In genomic region chr3:124779751-124780191, GRCh38 we compare ENCODE assay signal across 14 cellular contexts. TPM values are rescaled to one million over a fixed set of nuclear protein-coding genes. Genes with fewer than 3 reads are reported as not detected.
A peak's percentile ranks its signal among the peaks of the same experiment; 100 is the strongest.
DNase-seq lines count a peak whose midpoint lies in the region; ATAC-seq, FAIRE-seq and TF ChIP-seq lines count a peak whose summit lies in the region.
"Had no signal": no experiment of that assay in that cellular context is flagged by ENCODE, and none has a peak within 500 bp of the region (broad histone marks: within the 10 kb centered on the region; RNA-seq: fewer than 3 reads in every experiment).

No MANE protein-coding gene starts in this region.

- H3K4me1 ChIP-seq in lung (ENCODE audit: control insufficient read depth in 2 of 2, insufficient read depth in 2 of 2, low read length in 2 of 2), result peaks cover 23 to 24% of the 10 kb centered on the region in 2 donors
- H3K4me1 ChIP-seq in small intestine (ENCODE audit: control insufficient read depth in 2 of 2, insufficient read depth in 1 of 2, low read depth in 1 of 2, low read length in 1 of 2), result peaks cover 0 to 5% of the 10 kb centered on the region in 2 donors

- 87 to 90% methylated on average over 6 to 9 of the region's 9 CpGs for WGBS in lung, 2 donors
- 79 to 93% (median 85%) methylated on average over 9 of the region's 9 CpGs for WGBS in small intestine, 3 donors

- TF ChIP-seq CTCF in coronary artery (IDR thresholded peaks at IDR 0.05) (no peak), lung (IDR thresholded peaks at IDR 0.05; ENCODE audit: control extremely low read depth, extremely low read depth) (no peak)

- no peak for TF ChIP-seq POLR2A in H54 (IDR thresholded peaks at IDR 0.05; ENCODE audit: low read depth, low read length)

- no peak for ATAC-seq in lung (ENCODE audit: insufficient read depth, low FRiP score)
- no peak for ATAC-seq in HG03354 (IDR thresholded peaks at IDR 0.05; ENCODE audit: poor library complexity, severe bottlenecking, unreplicated experiment)
- no peak for ATAC-seq in HG03442 (IDR thresholded peaks at IDR 0.05; ENCODE audit: unreplicated experiment)
- ATAC-seq: PC-3 had no signal

- no peak for FAIRE-seq in small intestine (lab: Jason Lieb, UNC)
- FAIRE-seq in H54 (lab: Jason Lieb, UNC), result no peak
- FAIRE-seq: GM18507, TTC549 had no signal

- H3K36me3 ChIP-seq in lung (ENCODE audit: control insufficient read depth in 2 of 2, insufficient read depth in 2 of 2, low read length in 2 of 2) (peaks cover 0 to 4% of the 10 kb centered on the region in 2 donors), small intestine (ENCODE audit: control insufficient read depth in 2 of 2, insufficient read depth in 2 of 2, low read length in 2 of 2) (no peaks in the 10 kb centered on the region)

- peak overlapping the region; percentile 45 for H3K4me3 ChIP-seq in coronary artery
- H3K4me3 ChIP-seq in lung, result no peak overlapping the region
- H3K4me3 ChIP-seq in small intestine (ENCODE audit: low read depth in 1 of 2, low read length in 2 of 2), result no peak overlapping the region

- H3K27me3 ChIP-seq in lung (ENCODE audit: control insufficient read depth, insufficient read depth) (no peaks in the 10 kb centered on the region), small intestine (ENCODE audit: control insufficient read depth in 2 of 2, insufficient read depth in 2 of 2, low read length in 2 of 2) (no peaks in the 10 kb centered on the region)

- H3K27ac ChIP-seq in coronary artery (peak overlapping the region; percentile 88 to 97), lung (ENCODE audit: low read depth in 1 of 2, low read length in 1 of 2) (peak overlapping the region; percentile 72 to 84), small intestine (ENCODE audit: low read depth in 1 of 2, low read length in 1 of 2) (peak overlapping the region; percentile 9 to 92)

- H3K9me3 ChIP-seq in lung (ENCODE audit: control insufficient read depth in 2 of 2, insufficient read depth in 1 of 2, low read length in 1 of 2) (peaks cover 0 to 4% of the 10 kb centered on the region in 2 donors), small intestine (ENCODE audit: control insufficient read depth, low read depth) (no peaks in the 10 kb centered on the region)

- DNase-seq in H4 (ENCODE audit: low spot score) (peak; percentile 73), coronary artery (ENCODE audit: low spot score) (no peak), lung (ENCODE audit: low spot score) (no peak), small intestine (no peak), H54 (ENCODE audit: insufficient read length, low spot score) (no peak), DMS79 treated with DMSO at 0.1 percent for 48 hours (lab: John Stamatoyannopoulos, UW) (no peak)
- DNase-seq: activated naive CD8-positive, alpha-beta T cell treated with anti-CD3 and anti-CD28 coated beads for 36 hours; effector memory CD4-positive, alpha-beta T cell; NCI-H2107; PC-3 had no signal

RNA-seq across cellular contexts. Expression of gene UMPS, which starts 49.5 kb away (rescaled TPM):
- total RNA-seq in H4 (2014; rRNA removed; shearing (Covaris generic)), result 44.7 and 51.0 TPM in 2 replicates
- 10 to 100 TPM; 23.2 to 27.6 TPM for total RNA-seq in lung
- polyA plus RNA-seq in lung (10 to 100 TPM; 17.4 to 17.6 TPM), small intestine (10 to 100 TPM; 12.1 to 23.4 (median 15.7) TPM)
